29 cellular contexts compared by ENCODE assay signal in genomic region chr5:57738306-57738705, GRCh38.
DNase-seq lines count a peak whose midpoint lies in the region; ATAC-seq, FAIRE-seq and TF ChIP-seq lines count a peak whose summit lies in the region.
"Had no signal": no experiment of that assay in that cellular context is flagged by ENCODE, and none has a peak within 500 bp of the region (broad histone marks: within the 10 kb centered on the region; RNA-seq: fewer than 3 reads in every experiment).

No MANE protein-coding gene starts in this region.

- in situ Hi-C loops in IMR-90 (cut with MboI; ENCODE audit: low sequenced_read_pairs) = no loop called here

- TF ChIP-seq CTCF in IMR-90 (conservative IDR thresholded peaks at IDR 0.05; ENCODE audit: low read depth, low read length) (no peak), chondrocyte (IDR thresholded peaks at IDR 0.05) (no peak), mesothelial cell of epicardium (IDR thresholded peaks at IDR 0.05; ENCODE audit: unreplicated experiment) (no peak), osteocyte (IDR thresholded peaks at IDR 0.05) (no peak)

- intact Hi-C loops in IMR-90 (cut with micrococcal nuclease) = no loop called here

- no peak overlapping the region for H3K9ac ChIP-seq in IMR-90 (ENCODE audit: low read depth, low read length)
- H3K9ac ChIP-seq: KMS-11 had no signal

- no TSS peak for BruUV-seq in IMR-90 (replicated peaks; lab: Mats Ljungman, UMichigan)

- H3K4me3 ChIP-seq in IMR-90 (ENCODE audit: insufficient read depth, low read depth, low read length) = no peak overlapping the region

- peak overlapping the region; percentile 67 for H2BK20ac ChIP-seq in IMR-90 (ENCODE audit: low read depth, low read length)

- H3K36me3 Mint-ChIP-seq in chondrocyte (ENCODE audit: low read depth) (no peaks in the 10 kb centered on the region), mesothelial cell of epicardium (no peaks in the 10 kb centered on the region), osteocyte (ENCODE audit: unreplicated experiment) (no peaks in the 10 kb centered on the region)
- H3K36me3 Mint-ChIP-seq: CD14-positive monocyte; CD8-positive, alpha-beta memory T cell; IgD-negative memory B cell had no signal

- no peak overlapping the region for H2AFZ ChIP-seq in IMR-90 (replicated peaks; ENCODE audit: low read length, poor library complexity)

- H4K5ac ChIP-seq in IMR-90 (ENCODE audit: low read depth, low read length) = peak overlapping the region; percentile 27; the same call in 1 of the 2 replicates

- H3K56ac ChIP-seq in IMR-90 (ENCODE audit: extremely low read depth, insufficient read depth, low read length) = no peak overlapping the region

- H3K4me1 Mint-ChIP-seq in chondrocyte (ENCODE audit: low read depth) (peaks cover 41% of the 10 kb centered on the region), mesothelial cell of epicardium (peaks cover 35% of the 10 kb centered on the region), osteocyte (ENCODE audit: unreplicated experiment) (peaks cover 41% of the 10 kb centered on the region)
- H3K4me1 Mint-ChIP-seq: CD14-positive monocyte; CD8-positive, alpha-beta memory T cell; IgD-negative memory B cell had no signal

- POLR2A ChIA-PET in IMR-90 (lab: Charles Lee; ENCODE audit: unreplicated experiment) = no interaction called here

- DNase-seq in IMR-90 (no peak), chondrocyte (ENCODE audit: low spot score) (no peak), mesothelial cell of epicardium (ENCODE audit: low spot score in 2 of 2, unreplicated experiment in 2 of 2) (no peak), osteocyte (ENCODE audit: extremely low spot score, unreplicated experiment) (no peak), HTR-8/SVneo (ENCODE audit: insufficient read length, low spot score) (no peak), cerebellar nuclear complex (lab: John Stamatoyannopoulos, UW) (no peak)
- DNase-seq: 8988T; ACHN; BE2C; CD8-positive, alpha-beta memory T cell; DMS79 treated with DMSO at 0.1 percent for 48 hours; GF-D8; H7; MM.1S; NCI-H1417; NCI-H1694 treated with DMSO at 0.1 percent for 48 hours; NCI-H2081 treated with DMSO at 0.1 percent for 48 hours; NCI-H2171; NCI-H226; NCI-H510A; NCI-H69; SHP77 treated with DMSO at 0.1 percent for 48 hours had no signal

- H3K9me1 ChIP-seq in IMR-90 (ENCODE audit: insufficient read depth, low read length) = peaks cover 4% of the 10 kb centered on the region

- dilution Hi-C loops in IMR-90 (cut with HindIII; ENCODE audit: low sequenced_read_pairs, unreplicated experiment) = no loop called here

- no peak for ATAC-seq in IMR-90 (ENCODE audit: low read depth)
- ATAC-seq in HG03045 (IDR thresholded peaks at IDR 0.05; ENCODE audit: unreplicated experiment) = no peak
- ATAC-seq in HG03565 (IDR thresholded peaks at IDR 0.05; ENCODE audit: unreplicated experiment) = no peak

- H3K27me3 Mint-ChIP-seq in chondrocyte (ENCODE audit: low read depth) = no peaks in the 10 kb centered on the region
- H3K27me3 Mint-ChIP-seq in mesothelial cell of epicardium (ENCODE audit: low read depth) = no peaks in the 10 kb centered on the region
- H3K27me3 Mint-ChIP-seq in osteocyte (ENCODE audit: unreplicated experiment) = no peaks in the 10 kb centered on the region
- H3K27me3 Mint-ChIP-seq: CD8-positive, alpha-beta memory T cell; IgD-negative memory B cell had no signal

- no peaks in the 10 kb centered on the region for H3K9me3 ChIP-seq in IMR-90 (ENCODE audit: control insufficient read depth, insufficient read depth, low read length)
- H3K9me3 ChIP-seq: BE2C had no signal

- no peak overlapping the region for H3K4me2 ChIP-seq in IMR-90 (ENCODE audit: low read depth, low read length)
- H3K4me2 ChIP-seq: KMS-11 had no signal

- FAIRE-seq in HTR-8/SVneo (lab: Jason Lieb, UNC) = no peak
- FAIRE-seq: GM12891 had no signal

- peak overlapping the region; percentile 27 for H2BK5ac ChIP-seq in IMR-90 (ENCODE audit: low read depth, low read length, poor library complexity, severe bottlenecking)

- H3K27me3 ChIP-seq in IMR-90 (ENCODE audit: control insufficient read depth, insufficient read depth, low read length) = no peaks in the 10 kb centered on the region
- H3K27me3 ChIP-seq: BE2C had no signal

- peak overlapping the region; percentile 12; the same call in 1 of the 2 replicates for H3K4ac ChIP-seq in IMR-90 (ENCODE audit: low read depth, low read length)

- no peak overlapping the region for H3K23ac ChIP-seq in IMR-90 (ENCODE audit: low read depth, low read length)

- H3K27ac Mint-ChIP-seq in chondrocyte (ENCODE audit: unreplicated experiment) (peak overlapping the region; percentile 52), mesothelial cell of epicardium (peak overlapping the region; percentile 3), osteocyte (ENCODE audit: unreplicated experiment) (peak overlapping the region; percentile 2)
- H3K27ac Mint-ChIP-seq: CD14-positive monocyte; CD8-positive, alpha-beta memory T cell; IgD-negative memory B cell had no signal

- CTCF ChIA-PET in IMR-90 (lab: Yijun Ruan, JAX) = no interaction called here

- peak overlapping the region; percentile 79; the same call in 1 of the 2 replicates for H3K18ac ChIP-seq in IMR-90 (ENCODE audit: low read depth, low read length)

- no peaks in the 10 kb centered on the region for H3K36me3 ChIP-seq in IMR-90 (ENCODE audit: control insufficient read depth, insufficient read depth, low read length)
- H3K36me3 ChIP-seq: BE2C had no signal

- TF ChIP-seq POLR2A in IMR-90 (IDR thresholded peaks at IDR 0.05; ENCODE audit: low read depth, low read length) = no peak

- no peak overlapping the region for H3K27ac ChIP-seq in IMR-90 (ENCODE audit: insufficient read depth, low read length)
- H3K27ac ChIP-seq: KMS-11, RWPE1 had no signal

- peak overlapping the region; percentile 21 to 28; a peak in 2 of 4 replicates for H4K8ac ChIP-seq in IMR-90 (ENCODE audit: low read depth in 2 of 2, low read length in 2 of 2)

- peaks cover 25% of the 10 kb centered on the region for H3K4me1 ChIP-seq in IMR-90 (ENCODE audit: control insufficient read depth, insufficient read depth, low read length)
- H3K4me1 ChIP-seq: BE2C had no signal

- TF ChIP-seq RAD21 in IMR-90 (IDR thresholded peaks at IDR 0.05; ENCODE audit: low read length) = no peak

- no peaks in the 10 kb centered on the region for H3K79me1 ChIP-seq in IMR-90 (ENCODE audit: low read depth in 1 of 2, low read length in 2 of 2)

- H2BK15ac ChIP-seq in IMR-90 (ENCODE audit: low read depth, low read length) = peak overlapping the region; percentile 68; the same call in 2 of the 3 replicates

- peak overlapping the region; percentile 9; the same call in 1 of the 2 replicates for H2AK5ac ChIP-seq in IMR-90 (ENCODE audit: low read depth, low read length)

- no peak overlapping the region for H2AK9ac ChIP-seq in IMR-90 (replicated peaks; ENCODE audit: low read depth, low read length, poor library complexity)

- peaks cover 3% of the 10 kb centered on the region for H3K9me3 Mint-ChIP-seq in chondrocyte (ENCODE audit: low read depth)
- H3K9me3 Mint-ChIP-seq in mesothelial cell of epicardium = no peaks in the 10 kb centered on the region
- H3K9me3 Mint-ChIP-seq in osteocyte (ENCODE audit: unreplicated experiment) = no peaks in the 10 kb centered on the region
- H3K9me3 Mint-ChIP-seq: CD14-positive monocyte; CD8-positive, alpha-beta memory T cell; IgD-negative memory B cell had no signal

- no CpG with 5 or more reads among the region's 1 CpG for WGBS in IMR-90 (ENCODE audit: extremely low coverage in 2 of 2, insufficient read length in 1 of 2), 2 experiments

- peak overlapping the region; percentile 73 for H2BK120ac ChIP-seq in IMR-90 (ENCODE audit: low read depth, low read length)

- H4K20me1 ChIP-seq in IMR-90 (ENCODE audit: insufficient read depth, low read length) = no peaks in the 10 kb centered on the region

- H3K4me3 Mint-ChIP-seq in chondrocyte (ENCODE audit: unreplicated experiment) = no peak overlapping the region
- H3K4me3 Mint-ChIP-seq in mesothelial cell of epicardium = no peak overlapping the region
- H3K4me3 Mint-ChIP-seq in osteocyte (ENCODE audit: unreplicated experiment) = no peak overlapping the region
- H3K4me3 Mint-ChIP-seq: CD14-positive monocyte; CD8-positive, alpha-beta memory T cell; IgD-negative memory B cell had no signal

- H4K91ac ChIP-seq in IMR-90 (ENCODE audit: insufficient read depth, low read depth, low read length) = peak overlapping the region; percentile 61; the same call in 1 of the 2 replicates

- H3K14ac ChIP-seq in IMR-90 (replicated peaks; ENCODE audit: low read depth, low read length) = no peak overlapping the region

TF ChIP-seq in IMR-90, 13 proteins besides CTCF, POLR2A, EP300 and RAD21:
- TF ChIP-seq FOS (IDR thresholded peaks at IDR 0.05; ENCODE audit: low read depth, low read length) (no peak), MXI1 (IDR thresholded peaks at IDR 0.05; ENCODE audit: borderline replicate concordance, low read depth, low read length) (no peak), CEBPB (IDR thresholded peaks at IDR 0.05; ENCODE audit: low read depth, low read length) (no peak), ELK1 (IDR thresholded peaks at IDR 0.05; ENCODE audit: borderline replicate concordance, low read depth, low read length) (no peak), RFX5 (IDR thresholded peaks at IDR 0.05; ENCODE audit: low read depth, low read length) (no peak)

Comparison
In these comparisons a context has a peak if more than half of its experiments do, and no peak if none do; other contexts are left out.
1. H3K27ac Mint-ChIP-seq: peak in every context shown above with its lines; median percentile 52 in chondrocyte; 3 in mesothelial cell of epicardium; 2 in osteocyte.